In the genomic region with DNA sequence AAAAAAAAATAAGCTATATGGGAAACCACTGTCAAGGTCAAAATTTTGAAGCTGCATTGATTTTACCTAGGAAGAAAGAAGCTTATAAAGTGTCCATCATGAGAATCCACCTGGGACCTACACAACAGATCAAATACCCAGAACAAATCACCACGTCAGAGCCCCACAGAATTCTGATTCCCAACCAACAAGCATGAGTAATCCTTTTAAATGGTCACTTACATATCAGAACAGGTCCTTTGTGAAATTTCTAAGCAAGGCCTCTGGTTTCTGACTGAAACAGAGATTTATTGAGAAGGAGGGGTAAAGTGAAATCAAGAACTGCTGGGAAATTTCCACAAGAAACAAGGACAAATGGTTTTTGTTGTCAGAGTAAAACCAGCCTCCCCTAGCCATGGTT, we compare ENCODE assay signal across 8 cellular contexts.
DNase-seq lines count a peak whose midpoint lies in the region; ATAC-seq, FAIRE-seq and TF ChIP-seq lines count a peak whose summit lies in the region.
"Not testable (repeated sequence)": the region's sequence is repeated elsewhere in the genome, so short reads cannot be mapped to it uniquely, and the experiment has no call there.

No MANE protein-coding gene starts in this region.

- not testable (repeated sequence) for H4K20me1 ChIP-seq in GM12878 (ENCODE audit: control insufficient read depth, insufficient read depth)

- not testable (repeated sequence) for H2AFZ ChIP-seq in GM12878 (ENCODE audit: control insufficient read depth, low read depth, low read length)

- peak overlapping the region; percentile 42 for H3K27ac ChIP-seq in AG04450 (ENCODE audit: low read depth, low read length)
- peak overlapping the region; percentile 54 for H3K27ac ChIP-seq in SJSA1
- H3K27ac ChIP-seq in GM12878 (ENCODE audit: control insufficient read depth, insufficient read depth), result not testable (repeated sequence)
- H3K27ac ChIP-seq in psoas muscle, result peak overlapping the region; percentile 38

- not testable (repeated sequence) for TF ChIP-seq CTCF in AG04450 (IDR thresholded peaks at IDR 0.05; ENCODE audit: low read depth, low read length); GM12878 (IDR thresholded peaks at IDR 0.05 in 2 of 3, conservative IDR thresholded peaks at IDR 0.05 in 1 of 3; ENCODE audit: control insufficient read depth in 2 of 3, extremely low read depth in 1 of 3, insufficient read depth in 1 of 3, low read depth in 3 of 3, low read length in 3 of 3); psoas muscle (IDR thresholded peaks at IDR 0.05)

- H3K36me3 ChIP-seq in SJSA1; GM12878 (ENCODE audit: control insufficient read depth in 2 of 2, insufficient read depth in 2 of 2, low read length in 1 of 2): not testable (repeated sequence)
- H3K36me3 ChIP-seq in psoas muscle (ENCODE audit: insufficient read depth in 1 of 2, low read depth in 1 of 2), result peaks cover 0 to 27% of the 10 kb centered on the region in 2 donors

- 85% methylated on average over 1 of the region's 1 CpG for WGBS in GM12878 (ENCODE audit: insufficient coverage, insufficient replicate concordance, low lambda C conversion rate, missing lambda C conversion rate)
- WGBS in psoas muscle, 3 donors, result 49 to 66% (median 53%) methylated on average over 1 of the region's 1 CpG

- RAD21 ChIA-PET in GM12878 (lab: Charles Lee; ENCODE audit: unreplicated experiment), result not testable (repeated sequence)

- H3K4me2 ChIP-seq in GM12878 (ENCODE audit: control insufficient read depth, insufficient read depth), result not testable (repeated sequence)

- FAIRE-seq in GM12878 (lab: Jason Lieb, UNC), result not testable (repeated sequence)

- in situ Hi-C loops in GM12878 (cut with MboI), result not testable (repeated sequence)

- H3K9ac ChIP-seq in GM12878 (ENCODE audit: control insufficient read depth, insufficient read depth, low read length), result not testable (repeated sequence)

- ATAC-seq in GM12878 (peak; percentile 54), psoas muscle (peak in 2 of 4 donors; percentile 34 to 35)

- not testable (repeated sequence) for TF ChIP-seq EP300 in GM12878 (IDR thresholded peaks at IDR 0.05; ENCODE audit: borderline replicate concordance in 1 of 2, control insufficient read depth in 1 of 2, low read depth in 2 of 2, low read length in 2 of 2)

- POLR2A ChIA-PET in AG04450 (lab: Yijun Ruan, JAX); GM12878 (lab: Charles Lee): not testable (repeated sequence)

- TF ChIP-seq RAD21 in GM12878 (IDR thresholded peaks at IDR 0.05; ENCODE audit: insufficient read depth, low read depth, low read length), result not testable (repeated sequence)

- not testable (repeated sequence) for H3K27me3 ChIP-seq in AG04450 (ENCODE audit: control insufficient read depth, insufficient read depth, low read length); SJSA1 (replicated peaks); GM12878 (replicated peaks in 1 of 2; ENCODE audit: control insufficient read depth in 2 of 2, insufficient read depth in 2 of 2, low read length in 1 of 2); psoas muscle (ENCODE audit: insufficient read depth in 3 of 3, low read length in 2 of 3)

- H3K79me2 ChIP-seq in GM12878 (ENCODE audit: control insufficient read depth, insufficient read depth, low read length), result not testable (repeated sequence)

- DNase-seq in AG04450 (ENCODE audit: low read depth, low spot score); SJSA1 (ENCODE audit: low read depth in 1 of 2, low spot score in 2 of 2); GM12878 (ENCODE audit: low read depth, low spot score); psoas muscle: not testable (repeated sequence)
- DNase-seq in HCEC 1CT, result peak; percentile 51
- DNase-seq in fibroblast of gingiva (ENCODE audit: low read depth), result peak; percentile 30
- DNase-seq in globus pallidus (ENCODE audit: low spot score), result peak; percentile 38
- peak; percentile 28 for DNase-seq in superior temporal gyrus (ENCODE audit: extremely low spot score)

- not testable (repeated sequence) for H3K4me3 ChIP-seq in AG04450 (ENCODE audit: low read depth, low read length); SJSA1; GM12878; psoas muscle

- not testable (repeated sequence) for TF ChIP-seq POLR2A in GM12878 (IDR thresholded peaks at IDR 0.05; ENCODE audit: low read depth, low read length)

- BruUV-seq in GM12878 (replicated peaks; lab: Mats Ljungman, UMichigan), result not testable (repeated sequence)

- H3K9me3 ChIP-seq in AG04450 (ENCODE audit: control insufficient read depth, insufficient read depth, low read length); SJSA1 (replicated peaks); GM12878 (replicated peaks; ENCODE audit: control insufficient read depth, insufficient read depth, low read length); psoas muscle: not testable (repeated sequence)

- intact Hi-C loops in GM12878 (cut with micrococcal nuclease; ENCODE audit: unreplicated experiment); psoas muscle (cut with DNase I): not testable (repeated sequence)

- CTCF ChIA-PET in AG04450 (lab: Charles Lee), result not testable (repeated sequence)
- CTCF ChIA-PET in GM12878 (lab: Yijun Ruan, JAX), result interaction anchor here (0.6 kb wide), 1 partner anchor 13 kb away, joined by 3 read pairs; no protein-coding TSS in a partner anchor

- H3K4me1 ChIP-seq in SJSA1 (replicated peaks); GM12878 (ENCODE audit: control insufficient read depth, insufficient read depth, low read length); psoas muscle: not testable (repeated sequence)

- SMC1A ChIA-PET in GM12878 (lab: Charles Lee; ENCODE audit: uncharacterized antibody, unreplicated experiment), result not testable (repeated sequence)
